ENCODE assay signal across 1 cellular context in the genomic region with DNA sequence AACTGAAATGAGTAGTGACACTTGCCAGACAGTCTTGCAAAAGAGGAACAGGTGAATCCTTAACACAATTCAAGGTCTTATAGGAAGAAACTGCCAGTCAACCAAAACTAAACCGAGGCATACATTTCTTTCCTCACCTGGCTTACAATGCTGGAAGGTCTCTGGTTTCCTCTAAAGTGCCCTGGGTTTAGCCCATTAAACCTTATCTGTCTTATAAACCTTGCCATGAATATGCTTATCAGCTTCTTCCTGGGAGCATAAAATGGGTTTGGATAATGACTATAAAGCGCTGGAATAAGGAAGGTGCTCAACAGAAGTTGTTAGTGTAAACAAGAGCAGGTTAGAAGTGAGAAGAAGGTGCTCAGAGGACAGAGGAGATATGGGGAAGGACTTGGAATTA.
TF ChIP-seq lines count a peak whose summit lies in the region.

No MANE protein-coding gene starts in this region.

TF ChIP-seq in K562, 482 proteins besides CTCF, POLR2A, EP300 and RAD21 (continued from another document):
- TF ChIP-seq, protein P1, sequence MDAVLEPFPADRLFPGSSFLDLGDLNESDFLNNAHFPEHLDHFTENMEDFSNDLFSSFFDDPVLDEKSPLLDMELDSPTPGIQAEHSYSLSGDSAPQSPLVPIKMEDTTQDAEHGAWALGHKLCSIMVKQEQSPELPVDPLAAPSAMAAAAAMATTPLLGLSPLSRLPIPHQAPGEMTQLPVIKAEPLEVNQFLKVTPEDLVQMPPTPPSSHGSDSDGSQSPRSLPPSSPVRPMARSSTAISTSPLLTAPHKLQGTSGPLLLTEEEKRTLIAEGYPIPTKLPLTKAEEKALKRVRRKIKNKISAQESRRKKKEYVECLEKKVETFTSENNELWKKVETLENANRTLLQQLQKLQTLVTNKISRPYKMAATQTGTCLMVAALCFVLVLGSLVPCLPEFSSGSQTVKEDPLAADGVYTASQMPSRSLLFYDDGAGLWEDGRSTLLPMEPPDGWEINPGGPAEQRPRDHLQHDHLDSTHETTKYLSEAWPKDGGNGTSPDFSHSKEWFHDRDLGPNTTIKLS (IDR thresholded peaks at IDR 0.05; ENCODE audit: borderline replicate concordance, low read depth) = no peak
- TF ChIP-seq ARID1B (IDR thresholded peaks at IDR 0.05) = peak; percentile 59
- TF ChIP-seq ZEB2 (IDR thresholded peaks at IDR 0.05) = peak; percentile 56; the same call in 1 of the 2 replicates
- no peak for TF ChIP-seq MCM5 (IDR thresholded peaks at IDR 0.05; ENCODE audit: low read depth)
- TF ChIP-seq TEAD4 (IDR thresholded peaks at IDR 0.05; ENCODE audit: low read length) = peak; percentile 70; the same call in 1 of the 2 replicates
- no peak for TF ChIP-seq TEAD4 (CRISPR knock-in tag; IDR thresholded peaks at IDR 0.05; ENCODE audit: borderline replicate concordance)
- TF ChIP-seq CBFA2T3 (IDR thresholded peaks at IDR 0.05) = peak; percentile 65
- peak; percentile 71 for TF ChIP-seq TAL1 (IDR thresholded peaks at IDR 0.05)
- TF ChIP-seq CBFA2T2 (conservative IDR thresholded peaks at IDR 0.05) = peak; percentile 40; the same call in 1 of the 2 replicates
